ENCODE assay signal across 14 cellular contexts in genomic region chr3:100033184-100033583, GRCh38.
A peak's percentile ranks its signal among the peaks of the same experiment; 100 is the strongest.
DNase-seq lines count a peak whose midpoint lies in the region; ATAC-seq and TF ChIP-seq lines count a peak whose summit lies in the region.
"Had no signal": no experiment of that assay in that cellular context is flagged by ENCODE, and none has a peak within 500 bp of the region (broad histone marks: within the 10 kb centered on the region; RNA-seq: fewer than 3 reads in every experiment).

No MANE protein-coding gene starts in this region.

- CTCF ChIA-PET in GM10248 (lab: Yijun Ruan, JAX), result no interaction called here

- H3K4me3 Mint-ChIP-seq in osteocyte (ENCODE audit: unreplicated experiment), result no peak overlapping the region
- H3K4me3 Mint-ChIP-seq: activated naive CD4-positive, alpha-beta T cell treated with anti-CD3 and anti-CD28 coated beads for 36 hours; CD14-positive monocyte; T-helper 1 cell treated with Interleukin-12 subunit alpha and Interleukin-12 subunit beta and Interleukin-4 antibody, amounts not matched to agents 30 μg/mL and 1 μg/mL, for 36 hours had no signal

- POLR2A ChIA-PET in GM10248 (lab: Yijun Ruan, JAX), result no interaction called here

- peak overlapping the region; percentile 56 for H3K27ac Mint-ChIP-seq in osteocyte (ENCODE audit: unreplicated experiment)
- H3K27ac Mint-ChIP-seq: activated naive CD4-positive, alpha-beta T cell treated with anti-CD3 and anti-CD28 coated beads for 36 hours; CD14-positive monocyte; T-helper 1 cell treated with Interleukin-12 subunit alpha and Interleukin-12 subunit beta and Interleukin-4 antibody, amounts not matched to agents 30 μg/mL and 1 μg/mL, for 36 hours had no signal

- DNase-seq in Daoy (ENCODE audit: low read depth) (peak; percentile 74), NCI-H226 (peak; percentile 82), osteocyte (ENCODE audit: extremely low spot score, unreplicated experiment) (no peak), GM10248 (ENCODE audit: extremely low spot score) (no peak), hepatic stellate cell (ENCODE audit: low spot score) (no peak), NCI-H345 treated with DMSO at 0.1 percent for 48 hours (lab: John Stamatoyannopoulos, UW; ENCODE audit: unreplicated experiment) (no peak)
- DNase-seq: activated CD4-positive, alpha-beta T cell treated with anti-CD3 and anti-CD28 coated beads, Interleukin-2, amount 50 U/mL, for 4 hours; activated naive CD4-positive, alpha-beta T cell treated with anti-CD3 and anti-CD28 coated beads for 36 hours; dorsolateral prefrontal cortex; NCI-H1417 treated with DMSO at 0.1 percent for 48 hours had no signal

- WGBS in gastroesophageal sphincter (ENCODE audit: low coverage in 1 of 2), 2 donors, result 0 to 25% methylated on average over 1 of the region's 1 CpG

- no peaks in the 10 kb centered on the region for H3K9me3 Mint-ChIP-seq in osteocyte (ENCODE audit: unreplicated experiment)
- H3K9me3 Mint-ChIP-seq: activated naive CD4-positive, alpha-beta T cell treated with anti-CD3 and anti-CD28 coated beads for 36 hours; CD14-positive monocyte; T-helper 1 cell treated with Interleukin-12 subunit alpha and Interleukin-12 subunit beta and Interleukin-4 antibody, amounts not matched to agents 30 μg/mL and 1 μg/mL, for 36 hours had no signal

- peaks cover 0 to 42% (median 3%) of the 10 kb centered on the region in 3 donors for H3K4me1 ChIP-seq in gastroesophageal sphincter

- no peak for TF ChIP-seq EP300 in gastroesophageal sphincter (IDR thresholded peaks at IDR 0.05)

- H3K9me3 ChIP-seq in gastroesophageal sphincter, result no peaks in the 10 kb centered on the region

- peak overlapping the region in 2 of 4 donors; percentile 30 to 54 for H3K27ac ChIP-seq in gastroesophageal sphincter

- peak; percentile 67 for ATAC-seq in esophagus mucosa
- ATAC-seq in gastroesophageal sphincter, result no peak

- no peaks in the 10 kb centered on the region for H3K27me3 Mint-ChIP-seq in osteocyte (ENCODE audit: unreplicated experiment)

- TF ChIP-seq CTCF in osteocyte (IDR thresholded peaks at IDR 0.05) (no peak), GM10248 (IDR thresholded peaks at IDR 0.05; ENCODE audit: control extremely low read depth, extremely low read depth, low read depth, missing control alignments) (no peak), gastroesophageal sphincter (IDR thresholded peaks at IDR 0.05) (no peak)

- H3K4me1 Mint-ChIP-seq in osteocyte (ENCODE audit: unreplicated experiment), result peaks cover 40% of the 10 kb centered on the region
- H3K4me1 Mint-ChIP-seq: CD14-positive monocyte had no signal

- no peaks in the 10 kb centered on the region for H3K27me3 ChIP-seq in gastroesophageal sphincter
- H3K27me3 ChIP-seq: dorsolateral prefrontal cortex had no signal

- no peak for TF ChIP-seq POLR2A in gastroesophageal sphincter (IDR thresholded peaks at IDR 0.05)

- H3K4me3 ChIP-seq in gastroesophageal sphincter, result no peak overlapping the region
- H3K4me3 ChIP-seq: dorsolateral prefrontal cortex had no signal

- no peaks in the 10 kb centered on the region for H3K36me3 ChIP-seq in gastroesophageal sphincter

- no peaks in the 10 kb centered on the region for H3K36me3 Mint-ChIP-seq in osteocyte (ENCODE audit: unreplicated experiment)
- H3K36me3 Mint-ChIP-seq: CD14-positive monocyte had no signal

Comparison
In these comparisons a context has a peak if more than half of its experiments do, and no peak if none do; other contexts are left out.
1. DNase-seq: peak in Daoy (single experiment) and NCI-H226 (single experiment); none in osteocyte (single experiment), GM10248 (single experiment), hepatic stellate cell (single experiment) and NCI-H345 treated with DMSO at 0.1 percent for 48 hours (single experiment).